In the genomic region with DNA sequence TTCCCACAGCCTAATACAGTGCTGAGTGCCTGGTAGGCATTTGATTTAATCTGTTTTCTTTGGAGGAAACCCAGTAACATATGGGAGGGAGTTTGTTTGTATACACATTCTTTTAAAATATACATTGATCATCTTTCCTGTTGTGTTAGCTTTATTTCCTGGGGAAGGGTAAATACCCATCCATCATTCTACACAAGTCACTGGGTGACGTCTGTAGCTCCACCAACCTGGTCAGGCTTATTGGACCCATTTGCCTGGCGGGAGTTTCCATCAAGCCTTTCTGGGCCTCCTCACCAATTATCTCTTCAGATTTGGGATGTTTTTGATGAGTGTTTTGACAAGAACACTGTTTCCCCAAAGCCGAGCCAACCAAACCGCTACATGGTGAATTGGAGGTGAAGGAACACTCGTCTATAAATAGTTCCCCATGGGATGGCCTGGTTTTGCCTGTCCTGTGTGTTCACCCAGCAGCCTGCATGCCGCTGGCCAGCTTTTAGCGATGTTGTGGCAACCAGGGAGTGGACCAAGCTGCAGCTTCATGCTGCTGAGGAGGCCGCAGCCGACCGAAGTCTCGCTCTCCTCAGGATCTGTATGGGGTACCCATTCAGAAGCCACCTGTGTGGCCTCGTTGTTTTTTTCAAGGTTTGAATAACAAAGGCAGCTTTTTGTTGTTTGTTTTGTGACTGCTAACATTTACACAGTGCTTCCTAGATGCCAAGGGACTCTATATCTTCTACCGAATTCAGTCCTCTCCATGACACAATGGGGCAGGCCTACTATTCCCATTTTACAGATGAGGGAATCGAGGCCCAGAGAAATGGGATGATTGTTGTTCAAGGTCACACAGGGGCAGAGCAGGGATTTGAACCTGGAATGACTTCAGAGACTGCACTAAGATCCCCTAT, we compare ENCODE assay signal across 1 cellular context.
TF ChIP-seq lines count a peak whose summit lies in the region.

No MANE protein-coding gene starts in this region.

TF ChIP-seq in HepG2, 621 proteins besides CTCF, POLR2A, EP300 and RAD21 (continued from another document and continues in another):
- TF ChIP-seq, protein P1, sequence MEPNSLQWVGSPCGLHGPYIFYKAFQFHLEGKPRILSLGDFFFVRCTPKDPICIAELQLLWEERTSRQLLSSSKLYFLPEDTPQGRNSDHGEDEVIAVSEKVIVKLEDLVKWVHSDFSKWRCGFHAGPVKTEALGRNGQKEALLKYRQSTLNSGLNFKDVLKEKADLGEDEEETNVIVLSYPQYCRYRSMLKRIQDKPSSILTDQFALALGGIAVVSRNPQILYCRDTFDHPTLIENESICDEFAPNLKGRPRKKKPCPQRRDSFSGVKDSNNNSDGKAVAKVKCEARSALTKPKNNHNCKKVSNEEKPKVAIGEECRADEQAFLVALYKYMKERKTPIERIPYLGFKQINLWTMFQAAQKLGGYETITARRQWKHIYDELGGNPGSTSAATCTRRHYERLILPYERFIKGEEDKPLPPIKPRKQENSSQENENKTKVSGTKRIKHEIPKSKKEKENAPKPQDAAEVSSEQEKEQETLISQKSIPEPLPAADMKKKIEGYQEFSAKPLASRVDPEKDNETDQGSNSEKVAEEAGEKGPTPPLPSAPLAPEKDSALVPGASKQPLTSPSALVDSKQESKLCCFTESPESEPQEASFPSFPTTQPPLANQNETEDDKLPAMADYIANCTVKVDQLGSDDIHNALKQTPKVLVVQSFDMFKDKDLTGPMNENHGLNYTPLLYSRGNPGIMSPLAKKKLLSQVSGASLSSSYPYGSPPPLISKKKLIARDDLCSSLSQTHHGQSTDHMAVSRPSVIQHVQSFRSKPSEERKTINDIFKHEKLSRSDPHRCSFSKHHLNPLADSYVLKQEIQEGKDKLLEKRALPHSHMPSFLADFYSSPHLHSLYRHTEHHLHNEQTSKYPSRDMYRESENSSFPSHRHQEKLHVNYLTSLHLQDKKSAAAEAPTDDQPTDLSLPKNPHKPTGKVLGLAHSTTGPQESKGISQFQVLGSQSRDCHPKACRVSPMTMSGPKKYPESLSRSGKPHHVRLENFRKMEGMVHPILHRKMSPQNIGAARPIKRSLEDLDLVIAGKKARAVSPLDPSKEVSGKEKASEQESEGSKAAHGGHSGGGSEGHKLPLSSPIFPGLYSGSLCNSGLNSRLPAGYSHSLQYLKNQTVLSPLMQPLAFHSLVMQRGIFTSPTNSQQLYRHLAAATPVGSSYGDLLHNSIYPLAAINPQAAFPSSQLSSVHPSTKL (CRISPR knock-in tag; IDR thresholded peaks at IDR 0.05): 0 out of 2 replicates have a peak, but pooled peaks have one; percentile 45
- TF ChIP-seq, protein P2, sequence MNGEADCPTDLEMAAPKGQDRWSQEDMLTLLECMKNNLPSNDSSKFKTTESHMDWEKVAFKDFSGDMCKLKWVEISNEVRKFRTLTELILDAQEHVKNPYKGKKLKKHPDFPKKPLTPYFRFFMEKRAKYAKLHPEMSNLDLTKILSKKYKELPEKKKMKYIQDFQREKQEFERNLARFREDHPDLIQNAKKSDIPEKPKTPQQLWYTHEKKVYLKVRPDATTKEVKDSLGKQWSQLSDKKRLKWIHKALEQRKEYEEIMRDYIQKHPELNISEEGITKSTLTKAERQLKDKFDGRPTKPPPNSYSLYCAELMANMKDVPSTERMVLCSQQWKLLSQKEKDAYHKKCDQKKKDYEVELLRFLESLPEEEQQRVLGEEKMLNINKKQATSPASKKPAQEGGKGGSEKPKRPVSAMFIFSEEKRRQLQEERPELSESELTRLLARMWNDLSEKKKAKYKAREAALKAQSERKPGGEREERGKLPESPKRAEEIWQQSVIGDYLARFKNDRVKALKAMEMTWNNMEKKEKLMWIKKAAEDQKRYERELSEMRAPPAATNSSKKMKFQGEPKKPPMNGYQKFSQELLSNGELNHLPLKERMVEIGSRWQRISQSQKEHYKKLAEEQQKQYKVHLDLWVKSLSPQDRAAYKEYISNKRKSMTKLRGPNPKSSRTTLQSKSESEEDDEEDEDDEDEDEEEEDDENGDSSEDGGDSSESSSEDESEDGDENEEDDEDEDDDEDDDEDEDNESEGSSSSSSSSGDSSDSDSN (CRISPR knock-in tag; IDR thresholded peaks at IDR 0.05): no peak
- TF ChIP-seq ZNF367 (CRISPR knock-in tag; IDR thresholded peaks at IDR 0.05; ENCODE audit: borderline replicate concordance) (no peak), HDAC1 (CRISPR knock-in tag; IDR thresholded peaks at IDR 0.05) (peak; percentile 27; the same call in 1 of the 2 replicates), CCDC6 (CRISPR knock-in tag; IDR thresholded peaks at IDR 0.05) (no peak), ASH2L (IDR thresholded peaks at IDR 0.05; ENCODE audit: insufficient read length, low read depth, low read length) (peak; percentile 15), BCL6 (CRISPR knock-in tag; IDR thresholded peaks at IDR 0.05) (peak; percentile 62), KDM1A (CRISPR knock-in tag; IDR thresholded peaks at IDR 0.05) (peak; percentile 90), ZNF180 (CRISPR knock-in tag; IDR thresholded peaks at IDR 0.05; ENCODE audit: borderline replicate concordance, low read depth) (no peak), SNRNP70 (IDR thresholded peaks at IDR 0.05; ENCODE audit: low read depth, low read length) (no peak), ZNF605 (CRISPR knock-in tag; IDR thresholded peaks at IDR 0.05) (no peak), GFI1 (CRISPR knock-in tag; IDR thresholded peaks at IDR 0.05; ENCODE audit: borderline replicate concordance) (no peak), ZNF598 (CRISPR knock-in tag; IDR thresholded peaks at IDR 0.05; ENCODE audit: borderline replicate concordance) (no peak), MEIS2 (CRISPR knock-in tag; IDR thresholded peaks at IDR 0.05) (peak; percentile 96), SOX5 (CRISPR knock-in tag; IDR thresholded peaks at IDR 0.05; ENCODE audit: borderline replicate concordance) (peak; percentile 31; the same call in 1 of the 2 replicates), ZNF562 (CRISPR knock-in tag; IDR thresholded peaks at IDR 0.05; ENCODE audit: borderline replicate concordance) (no peak), HOXA5 (CRISPR knock-in tag; IDR thresholded peaks at IDR 0.05) (peak; percentile 88), HDAC6 (IDR thresholded peaks at IDR 0.05; ENCODE audit: low read depth, low read length) (no peak)
- TF ChIP-seq, protein P3, sequence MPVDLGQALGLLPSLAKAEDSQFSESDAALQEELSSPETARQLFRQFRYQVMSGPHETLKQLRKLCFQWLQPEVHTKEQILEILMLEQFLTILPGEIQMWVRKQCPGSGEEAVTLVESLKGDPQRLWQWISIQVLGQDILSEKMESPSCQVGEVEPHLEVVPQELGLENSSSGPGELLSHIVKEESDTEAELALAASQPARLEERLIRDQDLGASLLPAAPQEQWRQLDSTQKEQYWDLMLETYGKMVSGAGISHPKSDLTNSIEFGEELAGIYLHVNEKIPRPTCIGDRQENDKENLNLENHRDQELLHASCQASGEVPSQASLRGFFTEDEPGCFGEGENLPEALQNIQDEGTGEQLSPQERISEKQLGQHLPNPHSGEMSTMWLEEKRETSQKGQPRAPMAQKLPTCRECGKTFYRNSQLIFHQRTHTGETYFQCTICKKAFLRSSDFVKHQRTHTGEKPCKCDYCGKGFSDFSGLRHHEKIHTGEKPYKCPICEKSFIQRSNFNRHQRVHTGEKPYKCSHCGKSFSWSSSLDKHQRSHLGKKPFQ (CRISPR knock-in tag; IDR thresholded peaks at IDR 0.05; ENCODE audit: insufficient replicate concordance): peak; percentile 71
- TF ChIP-seq, protein P4, sequence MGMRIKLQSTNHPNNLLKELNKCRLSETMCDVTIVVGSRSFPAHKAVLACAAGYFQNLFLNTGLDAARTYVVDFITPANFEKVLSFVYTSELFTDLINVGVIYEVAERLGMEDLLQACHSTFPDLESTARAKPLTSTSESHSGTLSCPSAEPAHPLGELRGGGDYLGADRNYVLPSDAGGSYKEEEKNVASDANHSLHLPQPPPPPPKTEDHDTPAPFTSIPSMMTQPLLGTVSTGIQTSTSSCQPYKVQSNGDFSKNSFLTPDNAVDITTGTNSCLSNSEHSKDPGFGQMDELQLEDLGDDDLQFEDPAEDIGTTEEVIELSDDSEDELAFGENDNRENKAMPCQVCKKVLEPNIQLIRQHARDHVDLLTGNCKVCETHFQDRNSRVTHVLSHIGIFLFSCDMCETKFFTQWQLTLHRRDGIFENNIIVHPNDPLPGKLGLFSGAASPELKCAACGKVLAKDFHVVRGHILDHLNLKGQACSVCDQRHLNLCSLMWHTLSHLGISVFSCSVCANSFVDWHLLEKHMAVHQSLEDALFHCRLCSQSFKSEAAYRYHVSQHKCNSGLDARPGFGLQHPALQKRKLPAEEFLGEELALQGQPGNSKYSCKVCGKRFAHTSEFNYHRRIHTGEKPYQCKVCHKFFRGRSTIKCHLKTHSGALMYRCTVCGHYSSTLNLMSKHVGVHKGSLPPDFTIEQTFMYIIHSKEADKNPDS (CRISPR knock-in tag; IDR thresholded peaks at IDR 0.05): no peak
- TF ChIP-seq, protein P5, sequence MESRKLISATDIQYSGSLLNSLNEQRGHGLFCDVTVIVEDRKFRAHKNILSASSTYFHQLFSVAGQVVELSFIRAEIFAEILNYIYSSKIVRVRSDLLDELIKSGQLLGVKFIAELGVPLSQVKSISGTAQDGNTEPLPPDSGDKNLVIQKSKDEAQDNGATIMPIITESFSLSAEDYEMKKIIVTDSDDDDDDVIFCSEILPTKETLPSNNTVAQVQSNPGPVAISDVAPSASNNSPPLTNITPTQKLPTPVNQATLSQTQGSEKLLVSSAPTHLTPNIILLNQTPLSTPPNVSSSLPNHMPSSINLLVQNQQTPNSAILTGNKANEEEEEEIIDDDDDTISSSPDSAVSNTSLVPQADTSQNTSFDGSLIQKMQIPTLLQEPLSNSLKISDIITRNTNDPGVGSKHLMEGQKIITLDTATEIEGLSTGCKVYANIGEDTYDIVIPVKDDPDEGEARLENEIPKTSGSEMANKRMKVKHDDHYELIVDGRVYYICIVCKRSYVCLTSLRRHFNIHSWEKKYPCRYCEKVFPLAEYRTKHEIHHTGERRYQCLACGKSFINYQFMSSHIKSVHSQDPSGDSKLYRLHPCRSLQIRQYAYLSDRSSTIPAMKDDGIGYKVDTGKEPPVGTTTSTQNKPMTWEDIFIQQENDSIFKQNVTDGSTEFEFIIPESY (CRISPR knock-in tag; IDR thresholded peaks at IDR 0.05): peak; percentile 86
- TF ChIP-seq, protein P6, sequence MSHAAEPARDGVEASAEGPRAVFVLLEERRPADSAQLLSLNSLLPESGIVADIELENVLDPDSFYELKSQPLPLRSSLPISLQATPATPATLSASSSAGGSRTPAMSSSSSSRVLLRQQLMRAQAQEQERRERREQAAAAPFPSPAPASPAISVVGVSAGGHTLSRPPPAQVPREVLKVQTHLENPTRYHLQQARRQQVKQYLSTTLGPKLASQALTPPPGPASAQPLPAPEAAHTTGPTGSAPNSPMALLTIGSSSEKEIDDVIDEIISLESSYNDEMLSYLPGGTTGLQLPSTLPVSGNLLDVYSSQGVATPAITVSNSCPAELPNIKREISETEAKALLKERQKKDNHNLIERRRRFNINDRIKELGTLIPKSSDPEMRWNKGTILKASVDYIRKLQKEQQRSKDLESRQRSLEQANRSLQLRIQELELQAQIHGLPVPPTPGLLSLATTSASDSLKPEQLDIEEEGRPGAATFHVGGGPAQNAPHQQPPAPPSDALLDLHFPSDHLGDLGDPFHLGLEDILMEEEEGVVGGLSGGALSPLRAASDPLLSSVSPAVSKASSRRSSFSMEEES (CRISPR knock-in tag; IDR thresholded peaks at IDR 0.05): no peak
- TF ChIP-seq, protein P7, sequence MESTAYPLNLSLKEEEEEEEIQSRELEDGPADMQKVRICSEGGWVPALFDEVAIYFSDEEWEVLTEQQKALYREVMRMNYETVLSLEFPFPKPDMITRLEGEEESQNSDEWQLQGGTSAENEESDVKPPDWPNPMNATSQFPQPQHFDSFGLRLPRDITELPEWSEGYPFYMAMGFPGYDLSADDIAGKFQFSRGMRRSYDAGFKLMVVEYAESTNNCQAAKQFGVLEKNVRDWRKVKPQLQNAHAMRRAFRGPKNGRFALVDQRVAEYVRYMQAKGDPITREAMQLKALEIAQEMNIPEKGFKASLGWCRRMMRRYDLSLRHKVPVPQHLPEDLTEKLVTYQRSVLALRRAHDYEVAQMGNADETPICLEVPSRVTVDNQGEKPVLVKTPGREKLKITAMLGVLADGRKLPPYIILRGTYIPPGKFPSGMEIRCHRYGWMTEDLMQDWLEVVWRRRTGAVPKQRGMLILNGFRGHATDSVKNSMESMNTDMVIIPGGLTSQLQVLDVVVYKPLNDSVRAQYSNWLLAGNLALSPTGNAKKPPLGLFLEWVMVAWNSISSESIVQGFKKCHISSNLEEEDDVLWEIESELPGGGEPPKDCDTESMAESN (CRISPR knock-in tag; conservative IDR thresholded peaks at IDR 0.05): no peak
